Comparison of ENCODE assay signal across 18 cellular contexts in the genomic region with DNA sequence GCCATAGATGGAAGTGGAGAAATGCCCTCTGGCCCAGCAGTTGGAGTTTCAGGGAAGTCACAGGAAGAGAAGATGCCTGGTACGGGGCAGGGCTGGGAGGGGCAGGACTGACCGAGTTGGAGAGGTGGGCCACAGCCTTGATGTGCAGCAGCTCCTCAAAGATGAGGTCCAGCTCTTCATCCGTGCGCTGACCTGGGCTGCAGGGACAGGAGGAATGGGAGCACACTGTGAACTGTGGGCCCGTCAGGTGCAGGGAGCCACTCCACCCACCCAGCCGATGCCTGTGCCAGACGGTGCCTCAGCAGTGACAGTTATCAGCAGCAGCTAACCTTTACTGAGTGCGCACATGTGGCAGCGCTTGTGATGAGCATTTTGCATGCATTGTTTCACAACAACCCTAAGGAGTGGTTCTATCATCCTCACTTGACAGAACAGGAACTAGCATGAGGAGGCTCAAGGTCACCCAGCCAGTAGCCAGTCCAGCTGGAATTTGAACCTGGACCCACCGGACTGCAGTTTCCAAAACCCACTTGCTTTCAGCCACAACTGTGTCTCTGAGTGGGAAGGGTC. TPM values are rescaled to one million over a fixed set of nuclear protein-coding genes. Genes with fewer than 3 reads are reported as not detected.
DNase-seq lines count a peak whose midpoint lies in the region; ATAC-seq, FAIRE-seq and TF ChIP-seq lines count a peak whose summit lies in the region.
"Had no signal": no experiment of that assay in that cellular context is flagged by ENCODE, and none has a peak within 500 bp of the region (broad histone marks: within the 10 kb centered on the region; RNA-seq: fewer than 3 reads in every experiment).

No MANE protein-coding gene starts in this region.

- no peak for FAIRE-seq in HepG2 (lab: Jason Lieb, UNC)
- FAIRE-seq in kidney (lab: Jason Lieb, UNC): no peak
- FAIRE-seq: A549, GM12878, GM18507, H54 had no signal

- POLR2A ChIA-PET in HepG2 (lab: Yijun Ruan, JAX): no interaction called here
- POLR2A ChIA-PET in OCI-LY7 (lab: Charles Lee): no interaction called here

- no peaks in the 10 kb centered on the region for H3K9me2 ChIP-seq in OCI-LY7 (ENCODE audit: insufficient read depth, low read length)

- H3K27me3 ChIP-seq in HepG2 (ENCODE audit: control insufficient read depth in 1 of 2, insufficient read depth in 2 of 2, low read length in 2 of 2): peaks cover 16 to 55% of the 10 kb centered on the region in 2 experiments; a peak in 4 of 5 replicates
- H3K27me3 ChIP-seq in right lobe of liver: no peaks in the 10 kb centered on the region

- TF ChIP-seq POLR2A in HepG2 (IDR thresholded peaks at IDR 0.05; ENCODE audit: insufficient read depth in 1 of 2, low read depth in 2 of 2, low read length in 2 of 2) (no peak), right lobe of liver (IDR thresholded peaks at IDR 0.05) (no peak)

- 10% methylated on average over 3 of the region's 10 CpGs for WGBS in HepG2 (ENCODE audit: low lambda C conversion rate)
- 48% methylated on average over 2 of the region's 10 CpGs for WGBS in right lobe of liver (ENCODE audit: insufficient coverage, low coverage, low lambda C conversion rate, missing lambda C conversion rate)

- CTCF ChIA-PET in HepG2 (lab: Yijun Ruan, JAX; ENCODE audit: low intra/inter-chr PET ratio, low total read pairs) (no interaction called here), OCI-LY7 (lab: Charles Lee; ENCODE audit: unreplicated experiment) (no interaction called here)

- H3K9me3 ChIP-seq in HepG2 (ENCODE audit: low read length): no peaks in the 10 kb centered on the region
- H3K9me3 ChIP-seq in right lobe of liver: no peaks in the 10 kb centered on the region
- no peaks in the 10 kb centered on the region for H3K9me3 ChIP-seq in OCI-LY7 (ENCODE audit: low read length)
- H3K9me3 ChIP-seq in kidney (ENCODE audit: control insufficient read depth in 1 of 2, low read length in 2 of 2): no peaks in the 10 kb centered on the region
- H3K9me3 ChIP-seq: A549 had no signal

- H3K4me1 ChIP-seq in HepG2 (ENCODE audit: insufficient read depth, low read length) (peaks cover 22% of the 10 kb centered on the region), right lobe of liver (no peaks in the 10 kb centered on the region), OCI-LY7 (ENCODE audit: insufficient read depth, low read length, poor library complexity, severe bottlenecking) (peaks cover 55% of the 10 kb centered on the region), kidney (ENCODE audit: control insufficient read depth in 1 of 2, insufficient read depth in 1 of 2, low read depth in 1 of 2, low read length in 2 of 2) (peaks cover 27 to 34% of the 10 kb centered on the region in 2 donors)

- no peak overlapping the region for H3K4me3 ChIP-seq in HepG2 (replicated peaks in 1 of 3; ENCODE audit: insufficient read depth in 1 of 3, low read depth in 2 of 3, low read length in 3 of 3)
- H3K4me3 ChIP-seq in right lobe of liver: no peak overlapping the region
- no peak overlapping the region for H3K4me3 ChIP-seq in OCI-LY7 (ENCODE audit: low read depth, low read length, poor library complexity, severe bottlenecking)
- H3K4me3 ChIP-seq in kidney (ENCODE audit: low read length in 2 of 2): no peak overlapping the region
- H3K4me3 ChIP-seq: A549, GM12878 had no signal

- ATAC-seq in HepG2 (peak; percentile 20; the same call in 2 of the 3 replicates), right lobe of liver (no peak), HG03439 (IDR thresholded peaks at IDR 0.05; ENCODE audit: unreplicated experiment) (no peak)
- ATAC-seq: GM12878 had no signal

- intact Hi-C loops in HepG2 (cut with micrococcal nuclease; ENCODE audit: unreplicated experiment): no loop called here
- intact Hi-C loops in right lobe of liver (cut with DNase I): no loop called here
- intact Hi-C loops in OCI-LY7 (cut with micrococcal nuclease; ENCODE audit: unreplicated experiment): no loop called here
- intact Hi-C loops in kidney (cut with DNase I): no loop called here

- H3K36me3 ChIP-seq in HepG2 (replicated peaks in 1 of 2; ENCODE audit: control insufficient read depth in 1 of 2, insufficient read depth in 2 of 2, low read length in 2 of 2) (no peaks in the 10 kb centered on the region), right lobe of liver (no peaks in the 10 kb centered on the region), OCI-LY7 (ENCODE audit: insufficient read depth, low read length) (no peaks in the 10 kb centered on the region), kidney (ENCODE audit: control insufficient read depth in 1 of 2, insufficient read depth in 2 of 2, low read length in 2 of 2) (peaks cover 30 to 48% of the 10 kb centered on the region in 2 donors)

- H3K79me2 ChIP-seq in HepG2 (ENCODE audit: insufficient read depth, low read length) (no peaks in the 10 kb centered on the region), OCI-LY7 (ENCODE audit: insufficient read depth, low read depth, low read length) (no peaks in the 10 kb centered on the region)

- H2AFZ ChIP-seq in HepG2 (ENCODE audit: low read length): no peak overlapping the region
- no peak overlapping the region for H2AFZ ChIP-seq in OCI-LY7 (ENCODE audit: low read length)

- TF ChIP-seq RAD21 in HepG2 (CRISPR knock-in tag; IDR thresholded peaks at IDR 0.05): no peak

- DNase-seq in HepG2 (ENCODE audit: low spot score): no peak
- DNase-seq in right lobe of liver: no peak
- DNase-seq in OCI-LY7 (ENCODE audit: low spot score): peak; percentile 50
- DNase-seq in kidney: peak; percentile 75
- DNase-seq in NCI-H526 (lab: John Stamatoyannopoulos, UW): no peak
- DNase-seq in 8988T: no peak
- no peak for DNase-seq in OCI-M2 (lab: John Stamatoyannopoulos, UW; ENCODE audit: unreplicated experiment)
- DNase-seq: Calu3; CD4-positive, alpha-beta T cell; DMS79; NCI-H1092 treated with DMSO at 0.1 percent for 48 hours; NCI-H1694 treated with DMSO at 0.1 percent for 48 hours; RPMI8226 had no signal

- H4K20me1 ChIP-seq in HepG2 (ENCODE audit: insufficient read depth, low read length) (no peaks in the 10 kb centered on the region), OCI-LY7 (ENCODE audit: insufficient read depth, low read length) (no peaks in the 10 kb centered on the region)

- H3K27ac ChIP-seq in HepG2 (ENCODE audit: extremely low read length, insufficient read depth, low read length) (no peak overlapping the region), right lobe of liver (no peak overlapping the region), OCI-LY7 (ENCODE audit: low read depth, low read length, poor library complexity, severe bottlenecking) (no peak overlapping the region), kidney (ENCODE audit: low read depth in 2 of 2, low read length in 2 of 2) (no peak overlapping the region)
- H3K27ac ChIP-seq: A549 had no signal

- TF ChIP-seq EP300 in HepG2 (IDR thresholded peaks at IDR 0.05; ENCODE audit: low read depth in 2 of 2, low read length in 2 of 2) (no peak), HepG2 (CRISPR knock-in tag; IDR thresholded peaks at IDR 0.05; ENCODE audit: borderline replicate concordance) (no peak)

- H3K9ac ChIP-seq in HepG2 (ENCODE audit: insufficient read depth, low read depth, low read length) (no peak overlapping the region), kidney (ENCODE audit: low read length in 2 of 2) (no peak overlapping the region)

- BruUV-seq in HepG2 (replicated peaks; lab: Mats Ljungman, UMichigan): no TSS peak
- no TSS peak for BruUV-seq in OCI-LY7 (replicated peaks; lab: Mats Ljungman, UMichigan)

- TF ChIP-seq CTCF in HepG2 (CRISPR knock-in tag; IDR thresholded peaks at IDR 0.05) (no peak), right lobe of liver (IDR thresholded peaks at IDR 0.05) (no peak), OCI-LY7 (conservative IDR thresholded peaks at IDR 0.05; ENCODE audit: low read length) (no peak), kidney (IDR thresholded peaks at IDR 0.05; ENCODE audit: borderline replicate concordance, extremely low read depth, insufficient read depth) (no peak)

- H3K4me2 ChIP-seq in HepG2 (ENCODE audit: low read depth, low read length): no peak overlapping the region; the same call in 1 of the 2 replicates
- no peak overlapping the region for H3K4me2 ChIP-seq in OCI-LY7 (ENCODE audit: low read length)
- H3K4me2 ChIP-seq: A549 had no signal

- in situ Hi-C loops in HepG2 (cut with HindIII; ENCODE audit: extremely low pct_ligation_motif_present, low pct_unique_long_range_greater_than_20kb): no loop called here

RNA-seq across cellular contexts. Expression of a gene that starts 8.4 kb away (rescaled TPM):
- total RNA-seq in HepG2 (2016; rRNA removed; fragmentation: Illumina TruSeq; extraction: Trizol) (0.07 TPM in 1 of 2 replicates, not detected in the other), right lobe of liver (1 to 10 TPM in 5 of 6 experiments, under 1 TPM in 1; 0.81 to 4.6 (median 2.6) TPM), OCI-LY7 (2022) (2.9 and 4.7 TPM in 2 replicates), kidney (179 TPM)
- total RNA-seq in HepG2 (2016; cell fraction: cytosol; rRNA removed; fragmentation: Illumina TruSeq; extraction: Trizol; ENCODE audit: low read depth): not detected in 2 replicates
- 0.09 TPM in 1 of 2 replicates, not detected in the other for total RNA-seq in HepG2 (2016; cell fraction: insoluble cytoplasmic fraction; rRNA removed; fragmentation: Illumina TruSeq; extraction: Trizol)
- total RNA-seq in HepG2 (2016; cell fraction: membrane; rRNA removed; fragmentation: Illumina TruSeq; extraction: Trizol): 0.03 TPM in 1 of 2 replicates, not detected in the other
- total RNA-seq in HepG2 (2016; cell fraction: nucleus; rRNA removed; fragmentation: Illumina TruSeq; extraction: Trizol): 0.40 TPM in 1 of 2 replicates, not detected in the other
- polyA plus RNA-seq in HepG2 (2011; rRNA removed) (0.07 and 0.37 TPM in 2 replicates), kidney (ENCODE audit: insufficient read depth, low read depth, low replicate concordance) (84.3 TPM)
- 0.05 and 0.13 TPM in 2 replicates for polyA plus RNA-seq in HepG2 (2011; cell fraction: cytosol; rRNA removed)
- 0.56 and 0.95 TPM in 2 replicates for polyA plus RNA-seq in HepG2 (2011; cell fraction: nucleus; rRNA removed)
- 0.11 and 0.16 TPM in 2 replicates for polyA plus RNA-seq in HepG2 (2012)
- not detected in 2 replicates for polyA plus RNA-seq in HepG2 (2016; cell fraction: cytosol; fragmentation: Illumina TruSeq; extraction: Trizol; ENCODE audit: low read depth)
- polyA plus RNA-seq in HepG2 (2016; cell fraction: insoluble cytoplasmic fraction; fragmentation: Illumina TruSeq; extraction: Trizol; ENCODE audit: low read depth): 0.17 TPM in 1 of 2 replicates, not detected in the other
- not detected in 2 replicates for polyA plus RNA-seq in HepG2 (2016; cell fraction: membrane; fragmentation: Illumina TruSeq; extraction: Trizol; ENCODE audit: low read depth)
- polyA plus RNA-seq in HepG2 (2016; cell fraction: nucleus; fragmentation: Illumina TruSeq; extraction: Trizol; ENCODE audit: insufficient read depth, low read depth): 0.63 TPM in 1 of 2 replicates, not detected in the other
- polyA minus RNA-seq in HepG2 (2011; rRNA and poly(A)+ RNA removed; ENCODE audit: low replicate concordance): 0.28 and 2.0 TPM in 2 replicates
- not detected in 2 replicates for polyA minus RNA-seq in HepG2 (2011; cell fraction: cytosol; rRNA and poly(A)+ RNA removed)
- 0.13 and 1.1 TPM in 2 replicates for polyA minus RNA-seq in HepG2 (2011; cell fraction: nucleus; rRNA and poly(A)+ RNA removed)
- 0.69 and 0.80 TPM in 2 replicates for total RNA-seq in OCI-LY7 (2014; rRNA removed; shearing (Covaris generic))

RNA-seq across cellular contexts. Expression of a gene that starts 22.7 kb away (rescaled TPM):
- total RNA-seq in HepG2 (2016; rRNA removed; fragmentation: Illumina TruSeq; extraction: Trizol) (2.6 and 3.7 TPM in 2 replicates), right lobe of liver (10 to 100 TPM; 12.4 to 20.4 (median 18.0) TPM), OCI-LY7 (2022) (8.6 and 12.0 TPM in 2 replicates), kidney (69.9 TPM)
- total RNA-seq in HepG2 (2016; cell fraction: cytosol; rRNA removed; fragmentation: Illumina TruSeq; extraction: Trizol; ENCODE audit: low read depth): 2.3 and 3.1 TPM in 2 replicates
- total RNA-seq in HepG2 (2016; cell fraction: insoluble cytoplasmic fraction; rRNA removed; fragmentation: Illumina TruSeq; extraction: Trizol): 2.3 and 3.4 TPM in 2 replicates
- total RNA-seq in HepG2 (2016; cell fraction: membrane; rRNA removed; fragmentation: Illumina TruSeq; extraction: Trizol): 5.0 and 6.3 TPM in 2 replicates
- 2.5 and 2.6 TPM in 2 replicates for total RNA-seq in HepG2 (2016; cell fraction: nucleus; rRNA removed; fragmentation: Illumina TruSeq; extraction: Trizol)
- polyA plus RNA-seq in HepG2 (2011; rRNA removed) (2.2 and 3.1 TPM in 2 replicates), kidney (ENCODE audit: insufficient read depth, low read depth, low replicate concordance) (56.9 TPM)
- polyA plus RNA-seq in HepG2 (2011; cell fraction: cytosol; rRNA removed): 2.4 and 2.6 TPM in 2 replicates
- polyA plus RNA-seq in HepG2 (2011; cell fraction: nucleus; rRNA removed): 3.1 and 4.1 TPM in 2 replicates
- polyA plus RNA-seq in HepG2 (2012): 2.1 and 3.5 TPM in 2 replicates
- 3.8 and 3.9 TPM in 2 replicates for polyA plus RNA-seq in HepG2 (2016; cell fraction: cytosol; fragmentation: Illumina TruSeq; extraction: Trizol; ENCODE audit: low read depth)
- polyA plus RNA-seq in HepG2 (2016; cell fraction: insoluble cytoplasmic fraction; fragmentation: Illumina TruSeq; extraction: Trizol; ENCODE audit: low read depth): 2.6 and 3.2 TPM in 2 replicates
- 6.3 and 6.9 TPM in 2 replicates for polyA plus RNA-seq in HepG2 (2016; cell fraction: membrane; fragmentation: Illumina TruSeq; extraction: Trizol; ENCODE audit: low read depth)
- 5.6 and 6.3 TPM in 2 replicates for polyA plus RNA-seq in HepG2 (2016; cell fraction: nucleus; fragmentation: Illumina TruSeq; extraction: Trizol; ENCODE audit: insufficient read depth, low read depth)
- 5.7 and 45.5 TPM in 2 replicates for polyA minus RNA-seq in HepG2 (2011; rRNA and poly(A)+ RNA removed; ENCODE audit: low replicate concordance)
- 1.5 and 2.1 TPM in 2 replicates for polyA minus RNA-seq in HepG2 (2011; cell fraction: cytosol; rRNA and poly(A)+ RNA removed)
- polyA minus RNA-seq in HepG2 (2011; cell fraction: nucleus; rRNA and poly(A)+ RNA removed): 1.7 and 2.8 TPM in 2 replicates
- total RNA-seq in OCI-LY7 (2014; rRNA removed; shearing (Covaris generic)): 3.8 and 9.6 TPM in 2 replicates

RNA-seq across cellular contexts. Expression of a gene that starts 25.0 kb away (rescaled TPM):
- not detected in 2 replicates for total RNA-seq in HepG2 (2016; rRNA removed; fragmentation: Illumina TruSeq; extraction: Trizol)
- not detected in 2 replicates for total RNA-seq in HepG2 (2016; cell fraction: cytosol; rRNA removed; fragmentation: Illumina TruSeq; extraction: Trizol; ENCODE audit: low read depth)
- total RNA-seq in HepG2 (2016; cell fraction: insoluble cytoplasmic fraction; rRNA removed; fragmentation: Illumina TruSeq; extraction: Trizol): not detected in 2 replicates
- total RNA-seq in HepG2 (2016; cell fraction: membrane; rRNA removed; fragmentation: Illumina TruSeq; extraction: Trizol): not detected in 2 replicates
- not detected in 2 replicates for total RNA-seq in HepG2 (2016; cell fraction: nucleus; rRNA removed; fragmentation: Illumina TruSeq; extraction: Trizol)
- polyA plus RNA-seq in HepG2 (2011; rRNA removed): not detected in 2 replicates
- not detected in 2 replicates for polyA plus RNA-seq in HepG2 (2011; cell fraction: cytosol; rRNA removed)
- polyA plus RNA-seq in HepG2 (2011; cell fraction: nucleus; rRNA removed): not detected in 2 replicates
- polyA plus RNA-seq in HepG2 (2012): not detected in 2 replicates
- polyA plus RNA-seq in HepG2 (2016; cell fraction: cytosol; fragmentation: Illumina TruSeq; extraction: Trizol; ENCODE audit: low read depth): not detected in 2 replicates
- polyA plus RNA-seq in HepG2 (2016; cell fraction: insoluble cytoplasmic fraction; fragmentation: Illumina TruSeq; extraction: Trizol; ENCODE audit: low read depth): not detected in 2 replicates
- not detected in 2 replicates for polyA plus RNA-seq in HepG2 (2016; cell fraction: membrane; fragmentation: Illumina TruSeq; extraction: Trizol; ENCODE audit: low read depth)
- not detected in 2 replicates for polyA plus RNA-seq in HepG2 (2016; cell fraction: nucleus; fragmentation: Illumina TruSeq; extraction: Trizol; ENCODE audit: insufficient read depth, low read depth)
- not detected in 2 replicates for polyA minus RNA-seq in HepG2 (2011; rRNA and poly(A)+ RNA removed; ENCODE audit: low replicate concordance)
- polyA minus RNA-seq in HepG2 (2011; cell fraction: cytosol; rRNA and poly(A)+ RNA removed): not detected in 2 replicates
- polyA minus RNA-seq in HepG2 (2011; cell fraction: nucleus; rRNA and poly(A)+ RNA removed): not detected in 2 replicates
- total RNA-seq in right lobe of liver: not detected
- 0.19 TPM in 1 of 2 replicates, not detected in the other for total RNA-seq in OCI-LY7 (2014; rRNA removed; shearing (Covaris generic))
- total RNA-seq in OCI-LY7 (2022): 0.55 TPM in 1 of 2 replicates, not detected in the other
- 0.91 TPM for total RNA-seq in kidney
- polyA plus RNA-seq in kidney (ENCODE audit: insufficient read depth, low read depth, low replicate concordance): 0.28 TPM
- total RNA-seq: Calu3; CD4-positive, alpha-beta T cell had no signal
- polyA plus RNA-seq: A549 had no signal

RNA-seq across cellular contexts. Expression of a gene that starts 44.5 kb away (rescaled TPM):
- total RNA-seq in HepG2 (2016; rRNA removed; fragmentation: Illumina TruSeq; extraction: Trizol) (32.8 and 54.2 TPM in 2 replicates), right lobe of liver (10 to 100 TPM in 3 of 6 experiments, 1 to 10 TPM in 3; 6.9 to 13.2 (median 10.4) TPM), OCI-LY7 (2022) (52.9 and 53.9 TPM in 2 replicates), kidney (20.6 TPM)
- 1.8 and 2.4 TPM in 2 replicates for total RNA-seq in HepG2 (2016; cell fraction: cytosol; rRNA removed; fragmentation: Illumina TruSeq; extraction: Trizol; ENCODE audit: low read depth)
- total RNA-seq in HepG2 (2016; cell fraction: insoluble cytoplasmic fraction; rRNA removed; fragmentation: Illumina TruSeq; extraction: Trizol): 32.6 and 56.0 TPM in 2 replicates
- total RNA-seq in HepG2 (2016; cell fraction: membrane; rRNA removed; fragmentation: Illumina TruSeq; extraction: Trizol): 6.0 and 7.0 TPM in 2 replicates
- total RNA-seq in HepG2 (2016; cell fraction: nucleus; rRNA removed; fragmentation: Illumina TruSeq; extraction: Trizol): 20.5 and 22.8 TPM in 2 replicates
- polyA plus RNA-seq in HepG2 (2011; rRNA removed) (6.0 and 8.8 TPM in 2 replicates), kidney (ENCODE audit: insufficient read depth, low read depth, low replicate concordance) (15.6 TPM)
- polyA plus RNA-seq in HepG2 (2011; cell fraction: cytosol; rRNA removed): 2.6 and 4.0 TPM in 2 replicates
- polyA plus RNA-seq in HepG2 (2011; cell fraction: nucleus; rRNA removed): 2.1 and 4.0 TPM in 2 replicates
- polyA plus RNA-seq in HepG2 (2012): 12.7 and 13.8 TPM in 2 replicates
- 1.9 and 2.4 TPM in 2 replicates for polyA plus RNA-seq in HepG2 (2016; cell fraction: cytosol; fragmentation: Illumina TruSeq; extraction: Trizol; ENCODE audit: low read depth)
- polyA plus RNA-seq in HepG2 (2016; cell fraction: insoluble cytoplasmic fraction; fragmentation: Illumina TruSeq; extraction: Trizol; ENCODE audit: low read depth): 54.9 and 56.4 TPM in 2 replicates
- polyA plus RNA-seq in HepG2 (2016; cell fraction: membrane; fragmentation: Illumina TruSeq; extraction: Trizol; ENCODE audit: low read depth): 4.1 and 4.9 TPM in 2 replicates
- 28.1 and 29.6 TPM in 2 replicates for polyA plus RNA-seq in HepG2 (2016; cell fraction: nucleus; fragmentation: Illumina TruSeq; extraction: Trizol; ENCODE audit: insufficient read depth, low read depth)
- polyA minus RNA-seq in HepG2 (2011; rRNA and poly(A)+ RNA removed; ENCODE audit: low replicate concordance): 1.6 and 3.1 TPM in 2 replicates
- polyA minus RNA-seq in HepG2 (2011; cell fraction: cytosol; rRNA and poly(A)+ RNA removed): 6.3 and 6.5 TPM in 2 replicates
- 25.4 and 29.5 TPM in 2 replicates for polyA minus RNA-seq in HepG2 (2011; cell fraction: nucleus; rRNA and poly(A)+ RNA removed)
- 21.6 and 25.1 TPM in 2 replicates for total RNA-seq in OCI-LY7 (2014; rRNA removed; shearing (Covaris generic))

Comparison
In these comparisons a context has a peak if more than half of its experiments do, and no peak if none do; other contexts are left out.
1. DNase-seq: peak in OCI-LY7 (single experiment) and kidney (single experiment); none in HepG2 (single experiment), right lobe of liver (0 of 3), NCI-H526 (0 of 2), 8988T (single experiment) and OCI-M2 (single experiment).
2. RNA of a gene that starts 8.4 kb away (total RNA-seq): 179 TPM in kidney (single experiment); 0.69 to 4.7 TPM in OCI-LY7, 0.81 to 4.6 TPM in right lobe of liver and 0.03 to 0.40 TPM in HepG2; every median in the first group is over 10 times any median in the second.